Comparison of ENCODE assay signal across 9 cellular contexts in genomic region chr1:24720152-24720551, GRCh38. TPM values are rescaled to one million over a fixed set of nuclear protein-coding genes. Genes with fewer than 3 reads are reported as not detected.
A peak's percentile ranks its signal among the peaks of the same experiment; 100 is the strongest.
DNase-seq lines count a peak whose midpoint lies in the region; ATAC-seq and TF ChIP-seq lines count a peak whose summit lies in the region.
"Had no signal": no experiment of that assay in that cellular context is flagged by ENCODE, and none has a peak within 500 bp of the region (broad histone marks: within the 10 kb centered on the region; RNA-seq: fewer than 3 reads in every experiment).

No MANE protein-coding gene starts in this region.

- H3K27ac Mint-ChIP-seq in progenitor cell of endocrine pancreas: no peak overlapping the region
- H3K27ac Mint-ChIP-seq: WTC11 had no signal

- peaks cover 8% of the 10 kb centered on the region for H3K4me1 Mint-ChIP-seq in progenitor cell of endocrine pancreas (ENCODE audit: low read depth)

- H3K4me3 ChIP-seq in SK-N-SH (ENCODE audit: low read depth in 2 of 2, low read length in 1 of 2): no peak overlapping the region

- no peaks in the 10 kb centered on the region for H3K36me3 Mint-ChIP-seq in progenitor cell of endocrine pancreas (ENCODE audit: insufficient read depth)

- peak overlapping the region in 1 of 2 experiments; percentile 57; a peak in 2 of 4 replicates for H3K27ac ChIP-seq in SK-N-SH (ENCODE audit: low read depth in 2 of 2, low read length in 1 of 2)

- peaks cover 2% of the 10 kb centered on the region for H3F3A ChIP-seq in SK-N-SH (replicated peaks; ENCODE audit: insufficient read depth)

- POLR2A ChIA-PET in SK-N-SH (lab: Yijun Ruan, JAX): no interaction called here

- CTCF ChIA-PET in SK-N-SH (lab: Yijun Ruan, JAX): interaction anchor here (1.1 kb wide), 1 partner anchor 12 kb away, joined by 3 read pairs; no protein-coding TSS in a partner anchor

- H3K4me1 ChIP-seq in SK-N-SH (ENCODE audit: control insufficient read depth in 1 of 2, insufficient read depth in 2 of 2, low read depth in 1 of 2, low read length in 1 of 2): peaks cover 2 to 15% of the 10 kb centered on the region in 2 experiments; a peak in 3 of 4 replicates

- no peaks in the 10 kb centered on the region for H3K27me3 ChIP-seq in SK-N-SH (ENCODE audit: insufficient read depth)

- peak overlapping the region; percentile 40; the same call in 1 of the 2 replicates for H3K4me2 ChIP-seq in SK-N-SH

- H3K9ac ChIP-seq in SK-N-SH: peak overlapping the region; percentile 19; the same call in 1 of the 2 replicates

- peak overlapping the region; percentile 68; the same call in 1 of the 2 replicates for H2AFZ ChIP-seq in SK-N-SH (ENCODE audit: low read depth)

- TF ChIP-seq EP300 in SK-N-SH (IDR thresholded peaks at IDR 0.05; ENCODE audit: borderline replicate concordance in 1 of 2, low read depth in 1 of 2, low read length in 1 of 2): no peak

- ATAC-seq in GM18517 (IDR thresholded peaks at IDR 0.05; ENCODE audit: unreplicated experiment): no peak
- ATAC-seq: WTC11 had no signal

- TF ChIP-seq CTCF in SK-N-SH (IDR thresholded peaks at IDR 0.05) (no peak), progenitor cell of endocrine pancreas (IDR thresholded peaks at IDR 0.05; ENCODE audit: unreplicated experiment) (no peak)

- no peak for TF ChIP-seq RAD21 in SK-N-SH (IDR thresholded peaks at IDR 0.05; ENCODE audit: low read length)

- no peaks in the 10 kb centered on the region for H3K9me2 ChIP-seq in SK-N-SH

- H3K4me3 Mint-ChIP-seq in progenitor cell of endocrine pancreas (ENCODE audit: low read depth): no peak overlapping the region
- H3K4me3 Mint-ChIP-seq: WTC11 had no signal

- H3K9me3 Mint-ChIP-seq in progenitor cell of endocrine pancreas (ENCODE audit: low read depth): no peaks in the 10 kb centered on the region

- H4K20me1 ChIP-seq in SK-N-SH (ENCODE audit: insufficient read depth): no peaks in the 10 kb centered on the region

- DNase-seq in SK-N-SH (no peak), fibroblast of peridontal ligament (ENCODE audit: extremely low read depth) (peak; percentile 41), myocyte (ENCODE audit: low read depth) (peak; percentile 95), progenitor cell of endocrine pancreas (ENCODE audit: low spot score, unreplicated experiment) (no peak), DMS79 (lab: John Stamatoyannopoulos, UW) (no peak)
- no peak for DNase-seq in activated CD4-positive, alpha-beta T cell treated with anti-CD3 and anti-CD28 coated beads for 4 hours
- DNase-seq: NCI-H526 had no signal

- H3K79me2 ChIP-seq in SK-N-SH (ENCODE audit: insufficient read depth): no peaks in the 10 kb centered on the region

- WGBS in SK-N-SH (ENCODE audit: low lambda C conversion rate): 68% methylated on average over 10 of the region's 12 CpGs

- no peaks in the 10 kb centered on the region for H3K36me3 ChIP-seq in SK-N-SH (replicated peaks in 1 of 2; ENCODE audit: control insufficient read depth in 1 of 2, insufficient read depth in 2 of 2, low read length in 1 of 2)

- H3K9me3 ChIP-seq in SK-N-SH: no peaks in the 10 kb centered on the region

- no peaks in the 10 kb centered on the region for H3K27me3 Mint-ChIP-seq in progenitor cell of endocrine pancreas

TF ChIP-seq in SK-N-SH, 30 proteins besides CTCF, POLR2A, EP300 and RAD21 (continues in another document):
- no peak for TF ChIP-seq FOXJ3 (CRISPR knock-in tag; IDR thresholded peaks at IDR 0.05)
- no peak for TF ChIP-seq NRF1 (IDR thresholded peaks at IDR 0.05; ENCODE audit: low read depth, low read length)
- TF ChIP-seq, protein P1, sequence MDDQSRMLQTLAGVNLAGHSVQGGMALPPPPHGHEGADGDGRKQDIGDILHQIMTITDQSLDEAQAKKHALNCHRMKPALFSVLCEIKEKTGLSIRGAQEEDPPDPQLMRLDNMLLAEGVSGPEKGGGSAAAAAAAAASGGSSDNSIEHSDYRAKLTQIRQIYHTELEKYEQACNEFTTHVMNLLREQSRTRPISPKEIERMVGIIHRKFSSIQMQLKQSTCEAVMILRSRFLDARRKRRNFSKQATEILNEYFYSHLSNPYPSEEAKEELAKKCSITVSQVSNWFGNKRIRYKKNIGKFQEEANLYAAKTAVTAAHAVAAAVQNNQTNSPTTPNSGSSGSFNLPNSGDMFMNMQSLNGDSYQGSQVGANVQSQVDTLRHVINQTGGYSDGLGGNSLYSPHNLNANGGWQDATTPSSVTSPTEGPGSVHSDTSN (IDR thresholded peaks at IDR 0.05): no peak
- TF ChIP-seq RFX5 (IDR thresholded peaks at IDR 0.05; ENCODE audit: low read length): no peak
- no peak for TF ChIP-seq TAF1 (IDR thresholded peaks at IDR 0.05; ENCODE audit: borderline replicate concordance, low read depth, low read length)
- TF ChIP-seq, protein P2, sequence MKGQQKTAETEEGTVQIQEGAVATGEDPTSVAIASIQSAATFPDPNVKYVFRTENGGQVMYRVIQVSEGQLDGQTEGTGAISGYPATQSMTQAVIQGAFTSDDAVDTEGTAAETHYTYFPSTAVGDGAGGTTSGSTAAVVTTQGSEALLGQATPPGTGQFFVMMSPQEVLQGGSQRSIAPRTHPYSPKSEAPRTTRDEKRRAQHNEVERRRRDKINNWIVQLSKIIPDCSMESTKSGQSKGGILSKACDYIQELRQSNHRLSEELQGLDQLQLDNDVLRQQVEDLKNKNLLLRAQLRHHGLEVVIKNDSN (IDR thresholded peaks at IDR 0.05; ENCODE audit: borderline replicate concordance, low read depth): no peak
- TF ChIP-seq MXI1 (IDR thresholded peaks at IDR 0.05; ENCODE audit: low read depth, low read length): no peak
- no peak for TF ChIP-seq POLR2AphosphoS5 (IDR thresholded peaks at IDR 0.05; ENCODE audit: low read depth, low read length)
- TF ChIP-seq, protein P3, sequence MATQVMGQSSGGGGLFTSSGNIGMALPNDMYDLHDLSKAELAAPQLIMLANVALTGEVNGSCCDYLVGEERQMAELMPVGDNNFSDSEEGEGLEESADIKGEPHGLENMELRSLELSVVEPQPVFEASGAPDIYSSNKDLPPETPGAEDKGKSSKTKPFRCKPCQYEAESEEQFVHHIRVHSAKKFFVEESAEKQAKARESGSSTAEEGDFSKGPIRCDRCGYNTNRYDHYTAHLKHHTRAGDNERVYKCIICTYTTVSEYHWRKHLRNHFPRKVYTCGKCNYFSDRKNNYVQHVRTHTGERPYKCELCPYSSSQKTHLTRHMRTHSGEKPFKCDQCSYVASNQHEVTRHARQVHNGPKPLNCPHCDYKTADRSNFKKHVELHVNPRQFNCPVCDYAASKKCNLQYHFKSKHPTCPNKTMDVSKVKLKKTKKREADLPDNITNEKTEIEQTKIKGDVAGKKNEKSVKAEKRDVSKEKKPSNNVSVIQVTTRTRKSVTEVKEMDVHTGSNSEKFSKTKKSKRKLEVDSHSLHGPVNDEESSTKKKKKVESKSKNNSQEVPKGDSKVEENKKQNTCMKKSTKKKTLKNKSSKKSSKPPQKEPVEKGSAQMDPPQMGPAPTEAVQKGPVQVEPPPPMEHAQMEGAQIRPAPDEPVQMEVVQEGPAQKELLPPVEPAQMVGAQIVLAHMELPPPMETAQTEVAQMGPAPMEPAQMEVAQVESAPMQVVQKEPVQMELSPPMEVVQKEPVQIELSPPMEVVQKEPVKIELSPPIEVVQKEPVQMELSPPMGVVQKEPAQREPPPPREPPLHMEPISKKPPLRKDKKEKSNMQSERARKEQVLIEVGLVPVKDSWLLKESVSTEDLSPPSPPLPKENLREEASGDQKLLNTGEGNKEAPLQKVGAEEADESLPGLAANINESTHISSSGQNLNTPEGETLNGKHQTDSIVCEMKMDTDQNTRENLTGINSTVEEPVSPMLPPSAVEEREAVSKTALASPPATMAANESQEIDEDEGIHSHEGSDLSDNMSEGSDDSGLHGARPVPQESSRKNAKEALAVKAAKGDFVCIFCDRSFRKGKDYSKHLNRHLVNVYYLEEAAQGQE (IDR thresholded peaks at IDR 0.05; ENCODE audit: low read depth, low read length): no peak
- no peak; the same call in 1 of the 2 replicates for TF ChIP-seq JUND (IDR thresholded peaks at IDR 0.05)
- TF ChIP-seq ZBTB33 (IDR thresholded peaks at IDR 0.05; ENCODE audit: borderline replicate concordance, low read depth): no peak
- TF ChIP-seq IRF3 (IDR thresholded peaks at IDR 0.05; ENCODE audit: low read depth, low read length): no peak
- no peak for TF ChIP-seq SIN3A (IDR thresholded peaks at IDR 0.05; ENCODE audit: borderline replicate concordance, low read depth, low read length)
- no peak for TF ChIP-seq CHD2 (IDR thresholded peaks at IDR 0.05; ENCODE audit: low read length, partially characterized antibody)
- peak; percentile 95 for TF ChIP-seq RXRA (IDR thresholded peaks at IDR 0.05; ENCODE audit: borderline replicate concordance, low read depth)
- TF ChIP-seq GATA2 (CRISPR knock-in tag; IDR thresholded peaks at IDR 0.05): no peak
- TF ChIP-seq TEAD4 (IDR thresholded peaks at IDR 0.05; ENCODE audit: borderline replicate concordance, insufficient read depth): no peak

RNA-seq across cellular contexts. Expression of gene CLIC4, which starts 25.1 kb away (rescaled TPM):
- polyA plus RNA-seq in SK-N-SH (2012; rRNA removed): 66.4 and 84.4 TPM in 2 replicates
- 98.5 and 106 TPM in 2 replicates for polyA plus RNA-seq in SK-N-SH (2012; cell fraction: cytosol; rRNA removed)
- 29.1 and 46.8 TPM in 2 replicates for polyA plus RNA-seq in SK-N-SH (2012; cell fraction: nucleus; rRNA removed)
- total RNA-seq in myocyte (910 and 1,271 TPM in 2 replicates), progenitor cell of endocrine pancreas (90.4 TPM in 2 replicates)
- polyA plus RNA-seq in myocyte (2012): 498 TPM

Comparison
In these comparisons a context has a peak if more than half of its experiments do, and no peak if none do; other contexts are left out.
1. DNase-seq: peak in fibroblast of peridontal ligament (single experiment) and myocyte (single experiment); none in SK-N-SH (single experiment), progenitor cell of endocrine pancreas (single experiment), activated CD4-positive, alpha-beta T cell treated with anti-CD3 and anti-CD28 coated beads for 4 hours (0 of 2) and DMS79 (single experiment).